ENCODE assay signal across 1 cellular context in genomic region chr4:996994-997374, GRCh38.
TF ChIP-seq lines count a peak whose summit lies in the region.

No MANE protein-coding gene starts in this region.

TF ChIP-seq in H1, 55 proteins besides CTCF, POLR2A, EP300 and RAD21:
- TF ChIP-seq CREB1 (IDR thresholded peaks at IDR 0.05) (no peak), GABPA (IDR thresholded peaks at IDR 0.05; ENCODE audit: borderline replicate concordance, insufficient read depth, low read length) (no peak), SUZ12 (IDR thresholded peaks at IDR 0.05; ENCODE audit: low read length) (peak; percentile 60; the same call in 1 of the 2 replicates)
